Comparison of ENCODE assay signal across 8 cellular contexts in the genomic region with DNA sequence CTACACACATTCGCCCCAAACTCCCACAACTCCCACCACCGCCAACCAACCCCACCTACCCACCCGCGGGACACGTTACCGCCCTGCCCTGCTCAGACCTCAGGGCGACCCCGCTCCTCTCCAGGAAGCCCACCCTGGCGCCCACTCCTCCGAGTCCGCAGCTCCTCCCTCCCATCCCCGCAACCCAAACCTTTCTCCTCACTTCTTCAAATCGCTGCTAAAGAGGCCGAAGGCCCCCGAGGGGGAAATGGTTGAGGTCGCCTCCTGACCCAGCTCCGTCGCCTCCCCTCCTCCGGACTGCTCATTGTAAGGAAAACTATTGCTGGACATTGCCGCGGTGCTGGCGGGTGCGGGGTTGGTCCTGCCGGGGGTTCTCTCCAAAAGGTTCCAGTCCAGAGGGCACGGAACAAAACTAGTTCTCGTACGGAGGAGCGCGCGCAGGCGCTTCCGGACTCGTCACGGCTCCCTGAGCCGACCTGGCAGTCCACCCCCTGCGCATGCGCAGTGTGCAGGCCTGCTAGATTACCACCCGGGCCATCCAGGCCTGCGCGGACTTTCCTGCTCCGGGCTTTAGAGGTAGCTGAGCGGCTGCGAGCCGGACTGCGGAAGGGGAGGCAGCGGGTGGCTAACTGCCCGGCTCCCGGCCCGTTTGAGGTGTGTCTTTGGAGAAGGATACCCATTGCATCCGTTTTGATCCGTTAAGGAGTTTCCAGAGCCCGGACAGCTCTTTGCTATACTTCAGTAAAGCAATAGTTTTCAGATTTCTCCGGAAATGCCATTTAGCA. TPM values are rescaled to one million over a fixed set of nuclear protein-coding genes. Genes with fewer than 3 reads are reported as not detected.
DNase-seq lines count a peak whose midpoint lies in the region; ATAC-seq and TF ChIP-seq lines count a peak whose summit lies in the region.

A gene with protein sequence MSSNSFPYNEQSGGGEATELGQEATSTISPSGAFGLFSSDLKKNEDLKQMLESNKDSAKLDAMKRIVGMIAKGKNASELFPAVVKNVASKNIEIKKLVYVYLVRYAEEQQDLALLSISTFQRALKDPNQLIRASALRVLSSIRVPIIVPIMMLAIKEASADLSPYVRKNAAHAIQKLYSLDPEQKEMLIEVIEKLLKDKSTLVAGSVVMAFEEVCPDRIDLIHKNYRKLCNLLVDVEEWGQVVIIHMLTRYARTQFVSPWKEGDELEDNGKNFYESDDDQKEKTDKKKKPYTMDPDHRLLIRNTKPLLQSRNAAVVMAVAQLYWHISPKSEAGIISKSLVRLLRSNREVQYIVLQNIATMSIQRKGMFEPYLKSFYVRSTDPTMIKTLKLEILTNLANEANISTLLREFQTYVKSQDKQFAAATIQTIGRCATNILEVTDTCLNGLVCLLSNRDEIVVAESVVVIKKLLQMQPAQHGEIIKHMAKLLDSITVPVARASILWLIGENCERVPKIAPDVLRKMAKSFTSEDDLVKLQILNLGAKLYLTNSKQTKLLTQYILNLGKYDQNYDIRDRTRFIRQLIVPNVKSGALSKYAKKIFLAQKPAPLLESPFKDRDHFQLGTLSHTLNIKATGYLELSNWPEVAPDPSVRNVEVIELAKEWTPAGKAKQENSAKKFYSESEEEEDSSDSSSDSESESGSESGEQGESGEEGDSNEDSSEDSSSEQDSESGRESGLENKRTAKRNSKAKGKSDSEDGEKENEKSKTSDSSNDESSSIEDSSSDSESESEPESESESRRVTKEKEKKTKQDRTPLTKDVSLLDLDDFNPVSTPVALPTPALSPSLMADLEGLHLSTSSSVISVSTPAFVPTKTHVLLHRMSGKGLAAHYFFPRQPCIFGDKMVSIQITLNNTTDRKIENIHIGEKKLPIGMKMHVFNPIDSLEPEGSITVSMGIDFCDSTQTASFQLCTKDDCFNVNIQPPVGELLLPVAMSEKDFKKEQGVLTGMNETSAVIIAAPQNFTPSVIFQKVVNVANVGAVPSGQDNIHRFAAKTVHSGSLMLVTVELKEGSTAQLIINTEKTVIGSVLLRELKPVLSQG (minus strand): TSS at position 449 of the 785 bp plus-strand sequence. CDS start 119 bp downstream, at position 330.

- peaks cover 24% of the 10 kb centered on the region for H3K4me1 Mint-ChIP-seq in type B pancreatic cell (ENCODE audit: unreplicated experiment)

- peaks cover 0 to 38% (median 22%) of the 10 kb centered on the region in 12 donors for H3K4me1 ChIP-seq in heart left ventricle

- H3K9me3 Mint-ChIP-seq in type B pancreatic cell, result no peaks in the 10 kb centered on the region

- TF ChIP-seq CTCF in GM13976 (IDR thresholded peaks at IDR 0.05; ENCODE audit: borderline replicate concordance, control extremely low read depth, extremely low read depth, insufficient read depth, missing control alignments) (no peak), heart left ventricle (IDR thresholded peaks at IDR 0.05) (no peak), type B pancreatic cell (conservative IDR thresholded peaks at IDR 0.05) (no peak)

- ATAC-seq in HG02870 (IDR thresholded peaks at IDR 0.05; ENCODE audit: unreplicated experiment), result peak; percentile 82
- peak; percentile 96 to 98 (median 98) for ATAC-seq in heart left ventricle

- in situ Hi-C loops in GM13976 (cut with MboI; ENCODE audit: low sequenced_read_pairs, unreplicated experiment), result loop anchor here (10.0 kb wide), 1 partner anchor 60 kb away; no protein-coding TSS in a partner anchor

- WGBS in heart left ventricle, 4 donors, result 0 to 1% (median 0%) methylated on average over 49 to 53 of the region's 53 CpGs

- H3K9me3 ChIP-seq in heart left ventricle, result no peaks in the 10 kb centered on the region

- peak within 1 kb of the TSS; percentile 60 to 97 (median 88) for H3K4me3 ChIP-seq in heart left ventricle

- H3K27ac ChIP-seq in heart left ventricle, result peak within 1 kb of the TSS; percentile 64 to 94 (median 90)

- H3K36me3 Mint-ChIP-seq in type B pancreatic cell, result no peaks in the 10 kb centered on the region

- no peaks in the 10 kb centered on the region for H3K27me3 ChIP-seq in heart left ventricle

- peak within 1 kb of the TSS; percentile 96 for H3K27ac Mint-ChIP-seq in type B pancreatic cell

- H3K4me3 Mint-ChIP-seq in type B pancreatic cell, result peak within 1 kb of the TSS; percentile 91

- peak; percentile 32 to 88 for TF ChIP-seq POLR2A in heart left ventricle (IDR thresholded peaks at IDR 0.05)

- peaks cover 4% of the 10 kb centered on the region for H3K27me3 Mint-ChIP-seq in type B pancreatic cell

- intact Hi-C loops in T-helper 1 cell treated with Interleukin-12 subunit alpha and Interleukin-12 subunit beta and Interleukin-4 antibody, amounts not matched to agents 30 ng/mL and 1 ng/mL, for 36 hours (cut with micrococcal nuclease), result loop anchor here (1.0 to 10.0 kb wide), 11 partner anchors 66 to 1580 kb away; a partner anchor contains a TSS
- intact Hi-C loops in heart left ventricle (cut with DNase I), result loop anchor here (1.0 to 10.0 kb wide), 7 partner anchors 63 to 1320 kb away; a partner anchor contains a TSS

- DNase-seq in GM13976 (ENCODE audit: low spot score) (peak; percentile 98), NCI-H146 treated with DMSO at 0.1 percent for 48 hours (lab: John Stamatoyannopoulos, UW; ENCODE audit: unreplicated experiment) (peak; percentile 92), amniotic epithelial cell (ENCODE audit: low read depth) (peak; percentile 97), heart left ventricle (peak; percentile 99 to 100 (median 99)), pons (ENCODE audit: low spot score) (peak; percentile 98), type B pancreatic cell (ENCODE audit: extremely low spot score, unreplicated experiment) (peak; percentile 99)

- no peaks in the 10 kb centered on the region for H3K36me3 ChIP-seq in heart left ventricle

RNA-seq across cellular contexts. Expression of the gene that starts here (rescaled TPM):
- total RNA-seq in T-helper 1 cell treated with Interleukin-12 subunit alpha and Interleukin-12 subunit beta and Interleukin-4 antibody, amounts not matched to agents 30 ng/mL and 1 ng/mL, for 36 hours, result 43.3 and 44.1 TPM in 2 replicates
- total RNA-seq in heart left ventricle, result 10 to 100 TPM; 19.3 to 33.7 (median 25.2) TPM
- polyA plus RNA-seq in heart left ventricle, result 10 to 100 TPM; 14.4 to 27.5 TPM
- 43.7 and 48.4 TPM in 2 replicates for total RNA-seq in type B pancreatic cell (ENCODE audit: low replicate concordance)

Comparison
In these comparisons a context has a peak if more than half of its experiments do, and no peak if none do; other contexts are left out.
1. Peak in every context shown above with its lines: DNase-seq, ATAC-seq, H3K4me3 ChIP-seq and H3K27ac ChIP-seq.